Comparison of ENCODE assay signal across 1 cellular context in genomic region chr12:93943766-93944165, GRCh38.
TF ChIP-seq lines count a peak whose summit lies in the region.

No MANE protein-coding gene starts in this region.

TF ChIP-seq in HepG2, 621 proteins besides CTCF, POLR2A, EP300 and RAD21 (continued from another document):
- TF ChIP-seq MEF2D (CRISPR knock-in tag; IDR thresholded peaks at IDR 0.05) (no peak), HNF1B (CRISPR knock-in tag; IDR thresholded peaks at IDR 0.05) (no peak), ZNF678 (CRISPR knock-in tag; IDR thresholded peaks at IDR 0.05) (no peak), ZNF235 (CRISPR knock-in tag; IDR thresholded peaks at IDR 0.05; ENCODE audit: borderline replicate concordance) (no peak), YY1 (IDR thresholded peaks at IDR 0.05; ENCODE audit: insufficient read depth, insufficient replicate concordance, low read depth, low read length) (no peak), ZNF768 (CRISPR knock-in tag; IDR thresholded peaks at IDR 0.05) (no peak)
